In genomic region chr19:56367829-56368711, GRCh38 we compare ENCODE assay signal across 1 cellular context.
TF ChIP-seq lines count a peak whose summit lies in the region.

No MANE protein-coding gene starts in this region.

TF ChIP-seq in HepG2, 621 proteins besides CTCF, POLR2A, EP300 and RAD21 (continued from another document and continues in another):
- TF ChIP-seq ZBED4 (CRISPR knock-in tag; IDR thresholded peaks at IDR 0.05; ENCODE audit: borderline replicate concordance) = no peak
- no peak for TF ChIP-seq NFIC (IDR thresholded peaks at IDR 0.05; ENCODE audit: low read length)
- TF ChIP-seq SRY (CRISPR knock-in tag; IDR thresholded peaks at IDR 0.05) = peak; percentile 78; the same call in 1 of the 2 replicates
- TF ChIP-seq MTA1 (CRISPR knock-in tag; IDR thresholded peaks at IDR 0.05; ENCODE audit: borderline replicate concordance) = no peak
- TF ChIP-seq ZEB1 (IDR thresholded peaks at IDR 0.05; ENCODE audit: insufficient replicate concordance, low read depth) = no peak
- no peak for TF ChIP-seq ZNF569 (CRISPR knock-in tag; IDR thresholded peaks at IDR 0.05; ENCODE audit: borderline replicate concordance)
- no peak for TF ChIP-seq MAZ (IDR thresholded peaks at IDR 0.05; ENCODE audit: borderline replicate concordance, low read depth, low read length)
- TF ChIP-seq MAZ (CRISPR knock-in tag; IDR thresholded peaks at IDR 0.05; ENCODE audit: low read depth) = peak; percentile 49; the same call in 1 of the 2 replicates
- no peak for TF ChIP-seq ZNF503 (CRISPR knock-in tag; IDR thresholded peaks at IDR 0.05)
- no peak for TF ChIP-seq KLF13 (CRISPR knock-in tag; IDR thresholded peaks at IDR 0.05)
- peak; percentile 50; the same call in 1 of the 2 replicates for TF ChIP-seq DMAP1 (CRISPR knock-in tag; IDR thresholded peaks at IDR 0.05)
- TF ChIP-seq PLSCR1 (CRISPR knock-in tag; IDR thresholded peaks at IDR 0.05; ENCODE audit: borderline replicate concordance) = no peak
- no peak for TF ChIP-seq GATAD2A (CRISPR knock-in tag; IDR thresholded peaks at IDR 0.05)
- TF ChIP-seq ZNF790 (CRISPR knock-in tag; IDR thresholded peaks at IDR 0.05; ENCODE audit: borderline replicate concordance) = no peak
- 0 out of 2 replicates have a peak, but pooled peaks have one; percentile 46 for TF ChIP-seq MYC (CRISPR knock-in tag; IDR thresholded peaks at IDR 0.05; ENCODE audit: borderline replicate concordance)
- TF ChIP-seq ATF7-NPFF (CRISPR knock-in tag; IDR thresholded peaks at IDR 0.05; ENCODE audit: low read depth) = no peak
- TF ChIP-seq ZNF770 (CRISPR knock-in tag; IDR thresholded peaks at IDR 0.05) = no peak
- no peak for TF ChIP-seq PAF1 (CRISPR knock-in tag; IDR thresholded peaks at IDR 0.05)
- no peak for TF ChIP-seq ZBTB21 (CRISPR knock-in tag; IDR thresholded peaks at IDR 0.05)
- no peak for TF ChIP-seq CBFB (CRISPR knock-in tag; IDR thresholded peaks at IDR 0.05)
- TF ChIP-seq ELK4 (CRISPR knock-in tag; IDR thresholded peaks at IDR 0.05; ENCODE audit: borderline replicate concordance) = no peak
- no peak for TF ChIP-seq XBP1 (CRISPR knock-in tag; IDR thresholded peaks at IDR 0.05)
- TF ChIP-seq HHEX (CRISPR knock-in tag; IDR thresholded peaks at IDR 0.05) = no peak
- TF ChIP-seq MEIS1 (CRISPR knock-in tag; IDR thresholded peaks at IDR 0.05; ENCODE audit: borderline replicate concordance) = no peak
- peak; percentile 67; the same call in 1 of the 2 replicates for TF ChIP-seq KDM5B (CRISPR knock-in tag; IDR thresholded peaks at IDR 0.05; ENCODE audit: borderline replicate concordance)
- TF ChIP-seq TBL1XR1 (IDR thresholded peaks at IDR 0.05; ENCODE audit: borderline replicate concordance, low read length, partially characterized antibody) = no peak
- TF ChIP-seq FOSL2 (CRISPR knock-in tag; IDR thresholded peaks at IDR 0.05) = 0 out of 2 replicates have a peak, but pooled peaks have one; percentile 4
- TF ChIP-seq MAX (IDR thresholded peaks at IDR 0.05) = peak; percentile 90
- no peak for TF ChIP-seq HMGA1 (CRISPR knock-in tag; conservative IDR thresholded peaks at IDR 0.05)
- no peak for TF ChIP-seq ZNF740 (CRISPR knock-in tag; IDR thresholded peaks at IDR 0.05)
- TF ChIP-seq TOE1 (CRISPR knock-in tag; IDR thresholded peaks at IDR 0.05) = no peak
- no peak for TF ChIP-seq ZNF576 (CRISPR knock-in tag; IDR thresholded peaks at IDR 0.05)
- no peak for TF ChIP-seq DMTF1 (CRISPR knock-in tag; IDR thresholded peaks at IDR 0.05)
- no peak for TF ChIP-seq PBX3 (CRISPR knock-in tag; IDR thresholded peaks at IDR 0.05; ENCODE audit: borderline replicate concordance)
- no peak for TF ChIP-seq DNMT1 (CRISPR knock-in tag; IDR thresholded peaks at IDR 0.05)
- TF ChIP-seq MEIS2 (CRISPR knock-in tag; IDR thresholded peaks at IDR 0.05) = no peak
- no peak for TF ChIP-seq KAT7 (CRISPR knock-in tag; IDR thresholded peaks at IDR 0.05; ENCODE audit: borderline replicate concordance)
- no peak for TF ChIP-seq MAFK (conservative IDR thresholded peaks at IDR 0.05 in 1 of 2, IDR thresholded peaks at IDR 0.05 in 1 of 2; ENCODE audit: low read length in 2 of 2)
- no peak; the same call in 1 of the 2 replicates for TF ChIP-seq ZNF768 (CRISPR knock-in tag; IDR thresholded peaks at IDR 0.05)
- no peak for TF ChIP-seq LBX2 (CRISPR knock-in tag; IDR thresholded peaks at IDR 0.05; ENCODE audit: borderline replicate concordance)
- TF ChIP-seq ZBTB38 (CRISPR knock-in tag; IDR thresholded peaks at IDR 0.05) = peak; percentile 81
- no peak for TF ChIP-seq MTF2 (CRISPR knock-in tag; IDR thresholded peaks at IDR 0.05; ENCODE audit: borderline replicate concordance)
- no peak for TF ChIP-seq NBN (conservative IDR thresholded peaks at IDR 0.05)
- TF ChIP-seq LCORL (IDR thresholded peaks at IDR 0.05) = no peak
- 0 out of 2 replicates have a peak, but pooled peaks have one; percentile 21 for TF ChIP-seq LCORL (CRISPR knock-in tag; IDR thresholded peaks at IDR 0.05)
- TF ChIP-seq ADNP (CRISPR knock-in tag; IDR thresholded peaks at IDR 0.05) = no peak
- peak; percentile 52; the same call in 1 of the 2 replicates for TF ChIP-seq ZNF792 (CRISPR knock-in tag; IDR thresholded peaks at IDR 0.05)
- TF ChIP-seq RORA (CRISPR knock-in tag; IDR thresholded peaks at IDR 0.05) = no peak
- TF ChIP-seq ZNF136 (CRISPR knock-in tag; IDR thresholded peaks at IDR 0.05; ENCODE audit: low read depth) = 0 out of 2 replicates have a peak, but pooled peaks have one; percentile 40
- no peak for TF ChIP-seq BCLAF1 (IDR thresholded peaks at IDR 0.05)
- TF ChIP-seq ZFP90 (CRISPR knock-in tag; IDR thresholded peaks at IDR 0.05; ENCODE audit: borderline replicate concordance) = no peak; the same call in 1 of the 2 replicates
